In genomic region chr19:51036519-51036918, GRCh38 we compare ENCODE assay signal across 1 cellular context.
TF ChIP-seq lines count a peak whose summit lies in the region.

No MANE protein-coding gene starts in this region.

TF ChIP-seq in K562, 482 proteins besides CTCF, POLR2A, EP300 and RAD21 (continues in another document):
- TF ChIP-seq TAL1 (IDR thresholded peaks at IDR 0.05) (0 out of 2 replicates have a peak, but pooled peaks have one; percentile 4), PATZ1 (CRISPR knock-in tag; IDR thresholded peaks at IDR 0.05; ENCODE audit: borderline replicate concordance) (no peak), SRF (CRISPR knock-in tag; IDR thresholded peaks at IDR 0.05) (peak; percentile 73 to 93; a peak in 3 of 4 replicates), ZNF184 (CRISPR knock-in tag; IDR thresholded peaks at IDR 0.05) (no peak), SMAD2 (IDR thresholded peaks at IDR 0.05; ENCODE audit: low read depth, low read length) (no peak), ZNF512 (tag; IDR thresholded peaks at IDR 0.05) (no peak), HDAC2 (IDR thresholded peaks at IDR 0.05) (peak; percentile 27; the same call in 1 of the 2 replicates), CBX8 (IDR thresholded peaks at IDR 0.05; ENCODE audit: borderline replicate concordance, extremely low read depth, low read depth, low read length, poor library complexity, severe bottlenecking) (no peak), E2F3 (CRISPR knock-in tag; IDR thresholded peaks at IDR 0.05) (no peak), BRD9 (IDR thresholded peaks at IDR 0.05; ENCODE audit: low read depth, partially characterized antibody) (no peak), RCOR1 (IDR thresholded peaks at IDR 0.05; ENCODE audit: borderline replicate concordance in 1 of 2, low read depth in 2 of 2, low read length in 2 of 2) (peak in 1 of 2 experiments; percentile 71; a peak in 1 of 4 replicates), SIX5 (IDR thresholded peaks at IDR 0.05; ENCODE audit: borderline replicate concordance in 1 of 2, insufficient read depth in 1 of 2, low read depth in 1 of 2, low read length in 2 of 2) (no peak), MEF2D (tag; conservative IDR thresholded peaks at IDR 0.05; ENCODE audit: low read depth) (no peak), PKNOX1 (IDR thresholded peaks at IDR 0.05) (peak; percentile 33), ESRRA (IDR thresholded peaks at IDR 0.05; ENCODE audit: borderline replicate concordance, low read depth) (peak; percentile 57; the same call in 1 of the 2 replicates), PTRF (tag; IDR thresholded peaks at IDR 0.05) (no peak), ELF1 (tag; IDR thresholded peaks at IDR 0.05) (no peak), KDM1A (IDR thresholded peaks at IDR 0.05) (peak; percentile 59 to 60; a peak in 2 of 4 replicates), SPI1 (IDR thresholded peaks at IDR 0.05; ENCODE audit: borderline replicate concordance, low read depth, low read length) (0 out of 2 replicates have a peak, but pooled peaks have one; percentile 2), TCF3 (CRISPR knock-in tag; IDR thresholded peaks at IDR 0.05) (no peak), DMBX1 (CRISPR knock-in tag; IDR thresholded peaks at IDR 0.05; ENCODE audit: borderline replicate concordance) (no peak), HDAC1 (IDR thresholded peaks at IDR 0.05) (0 out of 4 replicates have a peak, but pooled peaks of 1 of the 2 experiments have one; percentile 26), NFE2 (IDR thresholded peaks at IDR 0.05; ENCODE audit: low read depth) (peak; percentile 33; the same call in 1 of the 2 replicates), HNRNPLL (IDR thresholded peaks at IDR 0.05; ENCODE audit: low read depth, low read length, poor library complexity, severe bottlenecking) (peak; percentile 30), ARID1B (IDR thresholded peaks at IDR 0.05) (0 out of 2 replicates have a peak, but pooled peaks have one; percentile 20), ATF1 (CRISPR knock-in tag; IDR thresholded peaks at IDR 0.05) (no peak), ATF1 (tag; IDR thresholded peaks at IDR 0.05) (peak; percentile 59; the same call in 1 of the 2 replicates), CREM (IDR thresholded peaks at IDR 0.05; ENCODE audit: low read depth) (peak; percentile 60), SMARCE1 (IDR thresholded peaks at IDR 0.05) (no peak), ZBTB34 (CRISPR knock-in tag; IDR thresholded peaks at IDR 0.05) (no peak), CC2D1A (IDR thresholded peaks at IDR 0.05) (0 out of 2 replicates have a peak, but pooled peaks have one; percentile 12), ZNF217 (CRISPR knock-in tag; IDR thresholded peaks at IDR 0.05) (no peak), CBFA2T3 (IDR thresholded peaks at IDR 0.05) (peak; percentile 53; the same call in 1 of the 2 replicates), ATF7 (IDR thresholded peaks at IDR 0.05) (peak; percentile 51; the same call in 1 of the 2 replicates), GTF2F1 (IDR thresholded peaks at IDR 0.05; ENCODE audit: low read depth, low read length) (no peak), SP2 (IDR thresholded peaks at IDR 0.05; ENCODE audit: extremely low read depth, low read depth, low read length, poor library complexity, severe bottlenecking) (no peak), DPF2 (IDR thresholded peaks at IDR 0.05) (no peak; the same call in 1 of the 2 replicates), CTBP1 (IDR thresholded peaks at IDR 0.05; ENCODE audit: borderline replicate concordance) (peak; percentile 58), SOX6 (IDR thresholded peaks at IDR 0.05) (0 out of 2 replicates have a peak, but pooled peaks have one; percentile 7), GTF2B (IDR thresholded peaks at IDR 0.05; ENCODE audit: extremely low read depth, insufficient read length) (no peak), MBD2 (IDR thresholded peaks at IDR 0.05; ENCODE audit: borderline replicate concordance, low read depth) (no peak), SRSF7 (optimal IDR thresholded peaks at IDR 0.05; ENCODE audit: low read depth, low read length) (no peak), FOSL1 (tag; conservative IDR thresholded peaks at IDR 0.05) (0 out of 2 replicates have a peak, but pooled peaks have one; percentile 25)
- TF ChIP-seq, protein P1, sequence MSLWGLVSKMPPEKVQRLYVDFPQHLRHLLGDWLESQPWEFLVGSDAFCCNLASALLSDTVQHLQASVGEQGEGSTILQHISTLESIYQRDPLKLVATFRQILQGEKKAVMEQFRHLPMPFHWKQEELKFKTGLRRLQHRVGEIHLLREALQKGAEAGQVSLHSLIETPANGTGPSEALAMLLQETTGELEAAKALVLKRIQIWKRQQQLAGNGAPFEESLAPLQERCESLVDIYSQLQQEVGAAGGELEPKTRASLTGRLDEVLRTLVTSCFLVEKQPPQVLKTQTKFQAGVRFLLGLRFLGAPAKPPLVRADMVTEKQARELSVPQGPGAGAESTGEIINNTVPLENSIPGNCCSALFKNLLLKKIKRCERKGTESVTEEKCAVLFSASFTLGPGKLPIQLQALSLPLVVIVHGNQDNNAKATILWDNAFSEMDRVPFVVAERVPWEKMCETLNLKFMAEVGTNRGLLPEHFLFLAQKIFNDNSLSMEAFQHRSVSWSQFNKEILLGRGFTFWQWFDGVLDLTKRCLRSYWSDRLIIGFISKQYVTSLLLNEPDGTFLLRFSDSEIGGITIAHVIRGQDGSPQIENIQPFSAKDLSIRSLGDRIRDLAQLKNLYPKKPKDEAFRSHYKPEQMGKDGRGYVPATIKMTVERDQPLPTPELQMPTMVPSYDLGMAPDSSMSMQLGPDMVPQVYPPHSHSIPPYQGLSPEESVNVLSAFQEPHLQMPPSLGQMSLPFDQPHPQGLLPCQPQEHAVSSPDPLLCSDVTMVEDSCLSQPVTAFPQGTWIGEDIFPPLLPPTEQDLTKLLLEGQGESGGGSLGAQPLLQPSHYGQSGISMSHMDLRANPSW (CRISPR knock-in tag; IDR thresholded peaks at IDR 0.05), result no peak
- TF ChIP-seq, protein P2, sequence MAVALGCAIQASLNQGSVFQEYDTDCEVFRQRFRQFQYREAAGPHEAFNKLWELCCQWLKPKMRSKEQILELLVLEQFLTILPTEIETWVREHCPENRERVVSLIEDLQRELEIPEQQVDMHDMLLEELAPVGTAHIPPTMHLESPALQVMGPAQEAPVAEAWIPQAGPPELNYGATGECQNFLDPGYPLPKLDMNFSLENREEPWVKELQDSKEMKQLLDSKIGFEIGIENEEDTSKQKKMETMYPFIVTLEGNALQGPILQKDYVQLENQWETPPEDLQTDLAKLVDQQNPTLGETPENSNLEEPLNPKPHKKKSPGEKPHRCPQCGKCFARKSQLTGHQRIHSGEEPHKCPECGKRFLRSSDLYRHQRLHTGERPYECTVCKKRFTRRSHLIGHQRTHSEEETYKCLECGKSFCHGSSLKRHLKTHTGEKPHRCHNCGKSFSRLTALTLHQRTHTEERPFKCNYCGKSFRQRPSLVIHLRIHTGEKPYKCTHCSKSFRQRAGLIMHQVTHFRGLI (CRISPR knock-in tag; IDR thresholded peaks at IDR 0.05), result no peak
- TF ChIP-seq, protein P3, sequence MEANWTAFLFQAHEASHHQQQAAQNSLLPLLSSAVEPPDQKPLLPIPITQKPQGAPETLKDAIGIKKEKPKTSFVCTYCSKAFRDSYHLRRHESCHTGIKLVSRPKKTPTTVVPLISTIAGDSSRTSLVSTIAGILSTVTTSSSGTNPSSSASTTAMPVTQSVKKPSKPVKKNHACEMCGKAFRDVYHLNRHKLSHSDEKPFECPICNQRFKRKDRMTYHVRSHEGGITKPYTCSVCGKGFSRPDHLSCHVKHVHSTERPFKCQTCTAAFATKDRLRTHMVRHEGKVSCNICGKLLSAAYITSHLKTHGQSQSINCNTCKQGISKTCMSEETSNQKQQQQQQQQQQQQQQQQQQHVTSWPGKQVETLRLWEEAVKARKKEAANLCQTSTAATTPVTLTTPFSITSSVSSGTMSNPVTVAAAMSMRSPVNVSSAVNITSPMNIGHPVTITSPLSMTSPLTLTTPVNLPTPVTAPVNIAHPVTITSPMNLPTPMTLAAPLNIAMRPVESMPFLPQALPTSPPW (CRISPR knock-in tag; IDR thresholded peaks at IDR 0.05), result no peak
- TF ChIP-seq, protein P4, sequence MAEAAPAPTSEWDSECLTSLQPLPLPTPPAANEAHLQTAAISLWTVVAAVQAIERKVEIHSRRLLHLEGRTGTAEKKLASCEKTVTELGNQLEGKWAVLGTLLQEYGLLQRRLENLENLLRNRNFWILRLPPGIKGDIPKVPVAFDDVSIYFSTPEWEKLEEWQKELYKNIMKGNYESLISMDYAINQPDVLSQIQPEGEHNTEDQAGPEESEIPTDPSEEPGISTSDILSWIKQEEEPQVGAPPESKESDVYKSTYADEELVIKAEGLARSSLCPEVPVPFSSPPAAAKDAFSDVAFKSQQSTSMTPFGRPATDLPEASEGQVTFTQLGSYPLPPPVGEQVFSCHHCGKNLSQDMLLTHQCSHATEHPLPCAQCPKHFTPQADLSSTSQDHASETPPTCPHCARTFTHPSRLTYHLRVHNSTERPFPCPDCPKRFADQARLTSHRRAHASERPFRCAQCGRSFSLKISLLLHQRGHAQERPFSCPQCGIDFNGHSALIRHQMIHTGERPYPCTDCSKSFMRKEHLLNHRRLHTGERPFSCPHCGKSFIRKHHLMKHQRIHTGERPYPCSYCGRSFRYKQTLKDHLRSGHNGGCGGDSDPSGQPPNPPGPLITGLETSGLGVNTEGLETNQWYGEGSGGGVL (CRISPR knock-in tag; IDR thresholded peaks at IDR 0.05), result no peak
